Comparison of ENCODE assay signal across 10 cellular contexts in genomic region chr15:39429898-39430357, GRCh38.
DNase-seq lines count a peak whose midpoint lies in the region; ATAC-seq lines count a peak whose summit lies in the region.
"Had no signal": no experiment of that assay in that cellular context is flagged by ENCODE, and none has a peak within 500 bp of the region (broad histone marks: within the 10 kb centered on the region; RNA-seq: fewer than 3 reads in every experiment).

No MANE protein-coding gene starts in this region.

- H3K27ac Mint-ChIP-seq in activated naive CD4-positive, alpha-beta T cell treated with anti-CD3 and anti-CD28 coated beads for 36 hours: no peak overlapping the region
- H3K27ac Mint-ChIP-seq: CD8-positive, alpha-beta T cell had no signal

- CTCF ChIA-PET in activated naive CD4-positive, alpha-beta T cell treated with anti-CD3 and anti-CD28 coated beads for 36 hours (lab: Charles Lee): interaction anchor here (0.7 to 0.9 kb wide), 2 partner anchors 153 to 728 kb away, joined by 3 read pairs; no protein-coding TSS in a partner anchor

- H3K27me3 Mint-ChIP-seq in activated naive CD4-positive, alpha-beta T cell treated with anti-CD3 and anti-CD28 coated beads for 36 hours (ENCODE audit: low read depth): peaks cover 43% of the 10 kb centered on the region

- peaks cover 38% of the 10 kb centered on the region for H3K4me1 Mint-ChIP-seq in activated naive CD4-positive, alpha-beta T cell treated with anti-CD3 and anti-CD28 coated beads for 36 hours (ENCODE audit: low read depth)

- peak; percentile 11 for DNase-seq in activated naive CD4-positive, alpha-beta T cell treated with anti-CD3 and anti-CD28 coated beads for 36 hours
- DNase-seq in activated naive CD4-positive, alpha-beta T cell treated with Interleukin-2 at 50 U/mL for 16 hours: no peak
- DNase-seq in dedifferentiated amniotic fluid mesenchymal stem cell (ENCODE audit: extremely low spot score) (peak; percentile 19), SKM-1 (lab: John Stamatoyannopoulos, UW; ENCODE audit: unreplicated experiment) (no peak), NCI-H2107 (lab: John Stamatoyannopoulos, UW) (no peak)
- DNase-seq in stimulated activated naive CD8-positive, alpha-beta T cell treated with anti-CD3 and anti-CD28 coated beads, Interleukin-15, Interleukin-2, amounts not matched to agents 100 U/mL and 50 U/mL, for 24 hours: no peak
- DNase-seq: CD8-positive, alpha-beta T cell; effector CD8-positive, alpha-beta T cell had no signal

- H3K9me3 Mint-ChIP-seq in activated naive CD4-positive, alpha-beta T cell treated with anti-CD3 and anti-CD28 coated beads for 36 hours: peaks cover 1% of the 10 kb centered on the region
- H3K9me3 Mint-ChIP-seq: CD8-positive, alpha-beta T cell had no signal

- no peaks in the 10 kb centered on the region for H3K36me3 Mint-ChIP-seq in activated naive CD4-positive, alpha-beta T cell treated with anti-CD3 and anti-CD28 coated beads for 36 hours (ENCODE audit: low read depth)
- H3K36me3 Mint-ChIP-seq: CD8-positive, alpha-beta T cell had no signal

- H3K4me3 Mint-ChIP-seq in activated naive CD4-positive, alpha-beta T cell treated with anti-CD3 and anti-CD28 coated beads for 36 hours: no peak overlapping the region
- H3K4me3 Mint-ChIP-seq: CD8-positive, alpha-beta T cell had no signal

- peak; percentile 30 for ATAC-seq in HG03521 (IDR thresholded peaks at IDR 0.05; ENCODE audit: unreplicated experiment)
- ATAC-seq in stimulated activated naive CD8-positive, alpha-beta T cell treated with anti-CD3 and anti-CD28 coated beads, Interleukin-15, Interleukin-2, amounts not matched to agents 100 U/mL and 50 U/mL, for 24 hours: peak; percentile 42
- ATAC-seq in HG03025 (IDR thresholded peaks at IDR 0.05; ENCODE audit: low FRiP score, unreplicated experiment): no peak
- ATAC-seq: CD8-positive, alpha-beta T cell had no signal

- intact Hi-C loops in activated naive CD4-positive, alpha-beta T cell treated with anti-CD3 and anti-CD28 coated beads for 36 hours (cut with micrococcal nuclease): loop anchor here (5.0 to 10.0 kb wide), 5 partner anchors 168 to 865 kb away; partner anchors contain the start of gene RASGRP1

Comparison
In these comparisons a context has a peak if more than half of its experiments do, and no peak if none do; other contexts are left out.
1. DNase-seq: peak in activated naive CD4-positive, alpha-beta T cell treated with anti-CD3 and anti-CD28 coated beads for 36 hours (single experiment) and dedifferentiated amniotic fluid mesenchymal stem cell (single experiment); none in activated naive CD4-positive, alpha-beta T cell treated with Interleukin-2 at 50 U/mL for 16 hours (single experiment), stimulated activated naive CD8-positive, alpha-beta T cell treated with anti-CD3 and anti-CD28 coated beads, Interleukin-15, Interleukin-2, amounts not matched to agents 100 U/mL and 50 U/mL, for 24 hours (single experiment), SKM-1 (single experiment) and NCI-H2107 (single experiment).